Comparison of ENCODE assay signal across 14 cellular contexts in the genomic region with DNA sequence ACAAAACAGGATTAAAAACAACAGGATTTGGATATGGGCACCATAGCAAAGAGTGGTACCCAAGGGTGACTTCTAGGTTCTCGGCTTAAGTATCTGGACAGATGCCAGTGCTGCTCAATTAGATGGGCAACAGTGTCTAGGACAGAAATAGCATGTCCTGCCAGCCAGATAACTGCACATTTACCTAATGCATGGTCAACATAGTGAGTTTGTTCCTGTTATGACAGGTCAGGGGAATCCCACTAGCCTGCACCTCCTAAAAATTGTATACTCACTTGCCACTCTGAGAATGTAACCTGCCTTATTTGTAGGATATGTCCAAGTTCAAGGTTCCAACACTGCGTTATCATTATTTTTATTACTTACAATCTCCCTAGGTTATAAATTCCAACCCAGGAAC.
DNase-seq lines count a peak whose midpoint lies in the region; ATAC-seq and TF ChIP-seq lines count a peak whose summit lies in the region.
"Had no signal": no experiment of that assay in that cellular context is flagged by ENCODE, and none has a peak within 500 bp of the region (broad histone marks: within the 10 kb centered on the region; RNA-seq: fewer than 3 reads in every experiment).

No MANE protein-coding gene starts in this region.

- no peak for DNase-seq in coronary artery (ENCODE audit: low spot score)
- no peak for DNase-seq in testis
- DNase-seq in NCI-H446 treated with DMSO at 0.1 percent for 48 hours (lab: John Stamatoyannopoulos, UW) = no peak
- DNase-seq in AG08396 (ENCODE audit: low spot score) = no peak
- DNase-seq: activated CD8-positive, alpha-beta memory T cell treated with anti-CD3 and anti-CD28 coated beads for 24 hours; activated naive CD8-positive, alpha-beta T cell treated with anti-CD3 and anti-CD28 coated beads for 36 hours; left colon; T-helper 17 cell had no signal

- WGBS in testis, 2 donors = 90 to 93% methylated on average over 2 of the region's 2 CpGs

- no peak for TF ChIP-seq POLR2A in testis (IDR thresholded peaks at IDR 0.05)

- no peaks in the 10 kb centered on the region for H3K36me3 ChIP-seq in testis (ENCODE audit: low read depth, missing control alignments)
- H3K36me3 ChIP-seq: gastroesophageal sphincter had no signal

- no peak overlapping the region for H3K4me3 ChIP-seq in coronary artery
- H3K4me3 ChIP-seq in testis = no peak overlapping the region
- H3K4me3 ChIP-seq: gastroesophageal sphincter had no signal

- H3K27me3 ChIP-seq in testis = no peaks in the 10 kb centered on the region
- H3K27me3 ChIP-seq: gastroesophageal sphincter had no signal

- H3K4me1 ChIP-seq in testis = no peaks in the 10 kb centered on the region
- H3K4me1 ChIP-seq: gastroesophageal sphincter had no signal

- H3K9me3 ChIP-seq in testis = no peaks in the 10 kb centered on the region
- H3K9me3 ChIP-seq: gastroesophageal sphincter had no signal

- TF ChIP-seq CTCF in coronary artery (IDR thresholded peaks at IDR 0.05) (no peak), testis (IDR thresholded peaks at IDR 0.05) (no peak)

- H3K27ac ChIP-seq in coronary artery (no peak overlapping the region), testis (no peak overlapping the region)
- H3K27ac ChIP-seq: gastroesophageal sphincter had no signal

- intact Hi-C loops in testis (cut with DNase I; ENCODE audit: low total_unique reads) = no loop called here

- ATAC-seq in GM18511 (IDR thresholded peaks at IDR 0.05; ENCODE audit: unreplicated experiment) (peak; percentile 96), GM19463 (IDR thresholded peaks at IDR 0.05; ENCODE audit: unreplicated experiment) (peak; percentile 92), HG02884 (IDR thresholded peaks at IDR 0.05; ENCODE audit: unreplicated experiment) (peak; percentile 91), HG03571 (IDR thresholded peaks at IDR 0.05; ENCODE audit: unreplicated experiment) (peak; percentile 65)
- ATAC-seq: gastroesophageal sphincter; left colon; natural killer cell treated with Interleukin-12 subunit alpha and Interleukin-12 subunit beta and Interleukin-15 and Interleukin-18, amount 100 ng/mL, for 72 hours; T-helper 17 cell had no signal
